Comparison of ENCODE assay signal across 27 cellular contexts in genomic region chr10:50384839-50385238, GRCh38.
DNase-seq lines count a peak whose midpoint lies in the region; ATAC-seq and TF ChIP-seq lines count a peak whose summit lies in the region.
"Had no signal": no experiment of that assay in that cellular context is flagged by ENCODE, and none has a peak within 500 bp of the region (broad histone marks: within the 10 kb centered on the region; RNA-seq: fewer than 3 reads in every experiment).

No MANE protein-coding gene starts in this region.

- CTCF ChIA-PET in Calu3 (lab: Charles Lee), result no interaction called here
- CTCF ChIA-PET in GM10248 (lab: Yijun Ruan, JAX), result interaction anchor here (0.7 to 1.3 kb wide), 3 partner anchors 17 to 53 kb away, joined by 3 to 5 read pairs (median 3); no protein-coding TSS in a partner anchor

- no peak for DNase-seq in Calu3
- no peak for DNase-seq in T-helper 17 cell
- DNase-seq in effector memory CD8-positive, alpha-beta T cell, result no peak
- DNase-seq in stimulated activated naive B cell treated with anti-CD40 and anti-IgM and Interleukin-4, amounts not matched to agents 10 μg/mL and 1 μg/mL and 100 μg/mL, for 72 hours, result no peak
- DNase-seq in stimulated activated CD4-positive, alpha-beta T cell treated with anti-CD3 and anti-CD28 coated beads, Interleukin-12 subunit alpha, Interleukin-12 subunit beta, amount 100 ng/mL, for 4 hours, result no peak
- DNase-seq in activated CD8-positive, alpha-beta memory T cell treated with anti-CD3 and anti-CD28 coated beads for 24 hours, result no peak
- no peak for DNase-seq in GM10248 (ENCODE audit: extremely low spot score)
- DNase-seq: ACHN; activated CD4-positive, alpha-beta T cell treated with anti-CD3 and anti-CD28 coated beads for 4 hours; activated gamma-delta T cell treated with Interleukin-2 at 50 U/mL for 16 hours; activated T-cell treated with anti-CD3 and anti-CD28 coated beads, Interleukin-2, amount 50 U/mL, for 1 hour; BE2C; effector memory CD4-positive, alpha-beta T cell; HCEC 1CT; KBM-7; lower lobe of right lung; NCI-H2081 treated with DMSO at 0.1 percent for 48 hours; NCI-H446; stimulated activated CD4-positive, alpha-beta T cell treated with anti-CD3 and anti-CD28 coated beads, Interleukin-4, amount 100 ng/mL, for 4 hours; stimulated activated naive CD8-positive, alpha-beta T cell treated with anti-CD3 and anti-CD28 coated beads, Interleukin-15, Interleukin-2, amounts not matched to agents 100 U/mL and 50 U/mL, for 24 hours; T-helper 2 cell; transverse colon had no signal

- ATAC-seq in T-helper 17 cell, result no peak
- ATAC-seq in effector memory CD8-positive, alpha-beta T cell (replicated peaks), result no peak
- no peak for ATAC-seq in stimulated activated naive B cell treated with anti-CD40 and anti-IgM and Interleukin-4, amounts not matched to agents 10 μg/mL and 1 μg/mL and 100 μg/mL, for 72 hours (replicated peaks)
- ATAC-seq in GM19328 (IDR thresholded peaks at IDR 0.05; ENCODE audit: unreplicated experiment), result no peak
- ATAC-seq: body of pancreas; stimulated activated naive CD8-positive, alpha-beta T cell treated with anti-CD3 and anti-CD28 coated beads, Interleukin-15, Interleukin-2, amounts not matched to agents 100 U/mL and 50 U/mL, for 24 hours had no signal

- intact Hi-C loops in Calu3 (cut with micrococcal nuclease; ENCODE audit: unreplicated experiment), result no loop called here

- TF ChIP-seq CTCF in Calu3 (IDR thresholded peaks at IDR 0.05; ENCODE audit: unreplicated experiment) (no peak), GM10248 (IDR thresholded peaks at IDR 0.05; ENCODE audit: control extremely low read depth, extremely low read depth, low read depth, missing control alignments) (no peak)

- POLR2A ChIA-PET in GM10248 (lab: Yijun Ruan, JAX), result no interaction called here

- H3K9me3 Mint-ChIP-seq in Calu3 (ENCODE audit: low read depth, unreplicated experiment), result no peaks in the 10 kb centered on the region
- H3K9me3 Mint-ChIP-seq in effector memory CD8-positive, alpha-beta T cell, result no peaks in the 10 kb centered on the region
- H3K9me3 Mint-ChIP-seq in stimulated activated naive B cell treated with anti-CD40 and anti-IgM and Interleukin-4, amounts not matched to agents 10 μg/mL and 1 μg/mL and 100 μg/mL, for 72 hours, result no peaks in the 10 kb centered on the region

- peaks cover 6% of the 10 kb centered on the region for H3K36me3 Mint-ChIP-seq in Calu3 (ENCODE audit: insufficient read depth, unreplicated experiment)
- H3K36me3 Mint-ChIP-seq in T-helper 17 cell (ENCODE audit: low read depth), result peaks cover 2% of the 10 kb centered on the region
- H3K36me3 Mint-ChIP-seq in effector memory CD8-positive, alpha-beta T cell (ENCODE audit: insufficient read depth), result peaks cover 4% of the 10 kb centered on the region
- peaks cover 0 to 5% of the 10 kb centered on the region in 2 donors for H3K36me3 Mint-ChIP-seq in stimulated activated naive B cell treated with anti-CD40 and anti-IgM and Interleukin-4, amounts not matched to agents 10 μg/mL and 1 μg/mL and 100 μg/mL, for 72 hours

- H3K27me3 Mint-ChIP-seq in Calu3 (ENCODE audit: unreplicated experiment) (no peaks in the 10 kb centered on the region), T-helper 17 cell (no peaks in the 10 kb centered on the region)
- no peaks in the 10 kb centered on the region for H3K27me3 Mint-ChIP-seq in effector memory CD8-positive, alpha-beta T cell
- H3K27me3 Mint-ChIP-seq in stimulated activated naive B cell treated with anti-CD40 and anti-IgM and Interleukin-4, amounts not matched to agents 10 μg/mL and 1 μg/mL and 100 μg/mL, for 72 hours, result no peaks in the 10 kb centered on the region

- H3K4me1 Mint-ChIP-seq in Calu3 (ENCODE audit: low read depth, unreplicated experiment) (peaks cover 24% of the 10 kb centered on the region), T-helper 17 cell (peaks cover 32% of the 10 kb centered on the region)
- peaks cover 10 to 50% of the 10 kb centered on the region in 2 donors for H3K4me1 Mint-ChIP-seq in effector memory CD8-positive, alpha-beta T cell (ENCODE audit: low read depth in 2 of 2)
- peaks cover 26 to 61% of the 10 kb centered on the region in 2 donors for H3K4me1 Mint-ChIP-seq in stimulated activated naive B cell treated with anti-CD40 and anti-IgM and Interleukin-4, amounts not matched to agents 10 μg/mL and 1 μg/mL and 100 μg/mL, for 72 hours

- no peaks in the 10 kb centered on the region for H3K9me3 ChIP-seq in T-helper 17 cell (ENCODE audit: control insufficient read depth, low read length, poor library complexity, severe bottlenecking)
- H3K9me3 ChIP-seq: BE2C, body of pancreas, heart left ventricle, lower lobe of right lung, ovary, right atrium auricular region, transverse colon had no signal

- no TSS peak for BruUV-seq in Calu3 (replicated peaks; lab: Mats Ljungman, UMichigan)

- H3K4me3 Mint-ChIP-seq in Calu3 (ENCODE audit: low read depth, unreplicated experiment) (no peak overlapping the region), T-helper 17 cell (no peak overlapping the region)
- H3K4me3 Mint-ChIP-seq in effector memory CD8-positive, alpha-beta T cell, result peak overlapping the region in 1 of 2 donors; percentile 4
- H3K4me3 Mint-ChIP-seq in stimulated activated naive B cell treated with anti-CD40 and anti-IgM and Interleukin-4, amounts not matched to agents 10 μg/mL and 1 μg/mL and 100 μg/mL, for 72 hours, result no peak overlapping the region

- peak overlapping the region; percentile 63 for H3K27ac Mint-ChIP-seq in Calu3 (ENCODE audit: unreplicated experiment)
- H3K27ac Mint-ChIP-seq in T-helper 17 cell, result peak overlapping the region; percentile 90
- peak overlapping the region; percentile 33 to 89 for H3K27ac Mint-ChIP-seq in effector memory CD8-positive, alpha-beta T cell
- peak overlapping the region; percentile 37 for H3K27ac Mint-ChIP-seq in stimulated activated naive B cell treated with anti-CD40 and anti-IgM and Interleukin-4, amounts not matched to agents 10 μg/mL and 1 μg/mL and 100 μg/mL, for 72 hours

Comparison
In these comparisons a context has a peak if more than half of its experiments do, and no peak if none do; other contexts are left out.
1. H3K27ac Mint-ChIP-seq: peak in every context shown above with its lines; median percentile 90 in T-helper 17 cell; 63 in Calu3; 61 in effector memory CD8-positive, alpha-beta T cell; 37 in stimulated activated naive B cell treated with anti-CD40 and anti-IgM and Interleukin-4, amounts not matched to agents 10 μg/mL and 1 μg/mL and 100 μg/mL, for 72 hours.